In the genomic region with DNA sequence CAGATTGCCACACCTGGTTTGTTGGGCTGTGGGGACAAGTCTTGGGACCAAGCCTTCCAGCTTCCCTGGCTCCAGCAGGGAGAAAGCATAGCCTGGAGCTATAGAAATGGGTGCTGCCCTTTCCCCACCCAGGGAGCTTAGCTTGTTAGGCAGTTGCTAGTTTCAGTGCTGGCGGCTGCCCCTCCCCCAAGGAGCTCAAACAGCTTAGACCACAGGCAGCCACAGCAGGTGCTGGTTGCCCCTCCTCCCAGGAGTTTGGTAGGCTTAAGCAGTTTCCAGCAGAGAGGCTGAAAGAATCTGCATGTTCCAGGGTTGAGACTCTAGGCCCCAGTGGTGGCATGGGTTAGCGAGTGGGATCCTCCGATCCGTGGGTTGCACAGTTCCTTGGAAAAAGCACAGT, we compare ENCODE assay signal across 16 cellular contexts.
DNase-seq lines count a peak whose midpoint lies in the region; ATAC-seq and TF ChIP-seq lines count a peak whose summit lies in the region.
"Had no signal": no experiment of that assay in that cellular context is flagged by ENCODE, and none has a peak within 500 bp of the region (broad histone marks: within the 10 kb centered on the region; RNA-seq: fewer than 3 reads in every experiment).

No MANE protein-coding gene starts in this region.

- peaks cover 35% of the 10 kb centered on the region for H3K9me3 ChIP-seq in KOPT-K1 (ENCODE audit: insufficient read depth, low read length, poor library complexity, severe bottlenecking)

- no peak for TF ChIP-seq CTCF in GM20000 (IDR thresholded peaks at IDR 0.05; ENCODE audit: extremely low read depth, missing control alignments)

- peak; percentile 30 for DNase-seq in D341Med (ENCODE audit: low spot score)
- peak; percentile 67 for DNase-seq in RPMI8226
- peak; percentile 14 for DNase-seq in iPS-NIHi7 (ENCODE audit: extremely low spot score)
- DNase-seq in NOMO-1 treated with dmso at 0.1 percent for 144 hours (lab: John Stamatoyannopoulos, UW; ENCODE audit: unreplicated experiment): no peak
- no peak for DNase-seq in GM20000 (ENCODE audit: low spot score)
- DNase-seq: CD8-positive, alpha-beta memory T cell; GOT3; KBM-7; NCI-H1105 treated with DMSO at 0.1 percent for 48 hours; NCI-H1930; NCI-H69; T-helper 9 cell had no signal

- peak overlapping the region; percentile 99 for H3K27ac ChIP-seq in KOPT-K1 (ENCODE audit: low read depth, low read length, poor library complexity, severe bottlenecking)
- H3K27ac ChIP-seq: HL-60 had no signal

- H3K36me3 ChIP-seq in KOPT-K1 (ENCODE audit: insufficient read depth, low read length): no peaks in the 10 kb centered on the region

- ATAC-seq in GM19328 (IDR thresholded peaks at IDR 0.05; ENCODE audit: unreplicated experiment) (no peak), GM21723 (IDR thresholded peaks at IDR 0.05; ENCODE audit: unreplicated experiment) (no peak)

Comparison
In these comparisons a context has a peak if more than half of its experiments do, and no peak if none do; other contexts are left out.
1. DNase-seq: peak in D341Med (single experiment), RPMI8226 (single experiment) and iPS-NIHi7 (single experiment); none in NOMO-1 treated with dmso at 0.1 percent for 144 hours (single experiment) and GM20000 (single experiment).